Comparison of ENCODE assay signal across 1 cellular context in genomic region chr13:28355822-28356371, GRCh38.
TF ChIP-seq lines count a peak whose summit lies in the region.

No MANE protein-coding gene starts in this region.

TF ChIP-seq in GM23338, 12 proteins besides CTCF, POLR2A, EP300 and RAD21 (continued from another document):
- TF ChIP-seq ZNF462 (CRISPR knock-in tag; IDR thresholded peaks at IDR 0.05) (no peak), JUNB (IDR thresholded peaks at IDR 0.05; ENCODE audit: unreplicated experiment) (no peak), CREB1 (CRISPR knock-in tag; IDR thresholded peaks at IDR 0.05; ENCODE audit: low read depth) (no peak), EZH2 (IDR thresholded peaks at IDR 0.05; ENCODE audit: low read depth, unreplicated experiment) (no peak), POLR2AphosphoS5 (IDR thresholded peaks at IDR 0.05; ENCODE audit: low read depth) (no peak)
